Comparison of ENCODE assay signal across 13 cellular contexts in the genomic region with DNA sequence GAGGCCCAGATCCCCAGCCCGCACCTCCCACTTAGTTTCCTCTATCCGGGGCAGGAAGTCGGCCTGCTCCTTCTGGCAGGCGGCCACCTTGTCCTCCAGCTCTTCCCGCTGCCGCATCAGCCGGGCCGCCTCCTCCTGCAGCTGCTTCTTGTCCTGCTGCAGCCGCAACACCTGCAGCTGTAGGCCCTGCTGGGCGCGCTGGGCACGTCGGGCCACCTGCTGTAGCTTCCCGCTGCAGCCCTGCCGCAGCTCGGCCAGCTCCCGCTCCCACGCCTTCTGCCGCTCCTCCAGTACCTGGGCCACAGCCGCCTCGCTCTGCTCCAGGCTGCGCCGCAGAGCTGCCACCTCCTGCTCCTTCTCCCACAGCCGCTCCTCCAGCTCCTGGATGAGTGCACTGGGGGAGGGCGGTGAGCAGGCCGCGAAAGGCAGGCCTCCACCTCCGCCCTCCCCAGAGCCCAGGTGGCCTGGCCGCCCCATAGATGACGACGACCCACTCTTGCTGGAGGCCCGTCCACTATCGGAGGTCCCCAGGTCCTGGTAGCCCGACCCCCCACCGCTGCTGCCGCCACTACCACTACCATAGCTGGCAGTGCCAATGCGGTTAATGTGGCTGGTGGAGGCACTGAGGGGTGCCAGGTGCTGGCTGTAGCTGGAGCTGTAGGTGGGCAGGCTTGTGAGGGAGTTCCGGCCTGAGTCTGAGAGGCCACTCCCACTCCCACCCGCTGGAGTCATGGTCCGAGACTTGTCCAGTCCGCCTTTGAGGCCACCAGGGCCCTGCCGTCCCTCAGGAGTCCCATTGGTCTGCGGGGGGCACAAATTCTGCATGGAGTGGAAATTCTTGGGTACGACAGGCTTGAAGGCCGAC. TPM values are rescaled to one million over a fixed set of nuclear protein-coding genes. Genes with fewer than 3 reads are reported as not detected.
A peak's percentile ranks its signal among the peaks of the same experiment; 100 is the strongest.
DNase-seq lines count a peak whose midpoint lies in the region; ATAC-seq and TF ChIP-seq lines count a peak whose summit lies in the region.
"Had no signal": no experiment of that assay in that cellular context is flagged by ENCODE, and none has a peak within 500 bp of the region (broad histone marks: within the 10 kb centered on the region; RNA-seq: fewer than 3 reads in every experiment).

No MANE protein-coding gene starts in this region.

- H3K27me3 Mint-ChIP-seq in nephron progenitor cell (ENCODE audit: low read depth, poor library complexity), result peaks cover 42% of the 10 kb centered on the region
- H3K27me3 Mint-ChIP-seq: brain had no signal

- peaks cover 10% of the 10 kb centered on the region for H3K27me3 ChIP-seq in HL-60 (ENCODE audit: insufficient read depth, poor library complexity, severe bottlenecking)

- DNase-seq in AG08396 (ENCODE audit: low spot score), result peak; percentile 61
- DNase-seq in HL-60 (ENCODE audit: low read depth in 1 of 2, low spot score in 1 of 2), result peak; percentile 59 to 64
- peak; percentile 61 for DNase-seq in SK-N-DZ (ENCODE audit: low spot score)
- peak; percentile 58 for DNase-seq in iris pigment epithelial cell (ENCODE audit: low read depth)
- no peak for DNase-seq in COLO829 (ENCODE audit: low spot score)
- no peak for DNase-seq in H4 (ENCODE audit: low spot score)
- no peak for DNase-seq in nephron progenitor cell
- DNase-seq: activated B cell treated with CpG ODN at 0.5 μM for 24 hours; CD8-positive, alpha-beta T cell; NCI-H1105 treated with DMSO at 0.1 percent for 48 hours had no signal

- H3K27ac ChIP-seq in HL-60 (replicated peaks), result no peak overlapping the region

- no peak overlapping the region for H3K27ac Mint-ChIP-seq in nephron progenitor cell
- H3K27ac Mint-ChIP-seq: activated B cell treated with CpG ODN at 0.5 μM for 24 hours; brain; CD8-positive, alpha-beta T cell had no signal

- H3K36me3 Mint-ChIP-seq in nephron progenitor cell (ENCODE audit: low read depth), result no peaks in the 10 kb centered on the region
- H3K36me3 Mint-ChIP-seq: brain; CD8-positive, alpha-beta T cell had no signal

- no peaks in the 10 kb centered on the region for H3K9me3 Mint-ChIP-seq in nephron progenitor cell
- H3K9me3 Mint-ChIP-seq: activated B cell treated with CpG ODN at 0.5 μM for 24 hours; brain; CD8-positive, alpha-beta T cell had no signal

- no peak overlapping the region for H3K4me3 Mint-ChIP-seq in nephron progenitor cell
- H3K4me3 Mint-ChIP-seq: activated B cell treated with CpG ODN at 0.5 μM for 24 hours, brain had no signal

- no peak for ATAC-seq in GM19467 (IDR thresholded peaks at IDR 0.05; ENCODE audit: unreplicated experiment)
- ATAC-seq: CD8-positive, alpha-beta T cell had no signal

- TF ChIP-seq CTCF in HL-60 (IDR thresholded peaks at IDR 0.05; ENCODE audit: insufficient read depth, low read length), result no peak
- TF ChIP-seq CTCF in nephron progenitor cell (IDR thresholded peaks at IDR 0.05), result no peak

- H3K4me3 ChIP-seq in HL-60 (replicated peaks; ENCODE audit: insufficient read depth, low read length), result no peak overlapping the region
- H3K4me3 ChIP-seq: smooth muscle cell had no signal

- H3K4me1 Mint-ChIP-seq in nephron progenitor cell, result peaks cover 21% of the 10 kb centered on the region

RNA-seq across cellular contexts. Expression of gene FASTKD5, which starts 6.0 kb away (rescaled TPM):
- 29.1 and 34.6 TPM in 2 replicates for polyA plus RNA-seq in SK-N-DZ (2014; cell fraction: cytosol; rRNA removed)
- polyA plus RNA-seq in SK-N-DZ (2014; cell fraction: nucleus; rRNA removed), result 17.1 and 19.9 TPM in 2 replicates
- 21.8 and 23.1 TPM in 2 replicates for total RNA-seq in H4 (2014; rRNA removed; shearing (Covaris generic))

RNA-seq across cellular contexts. Expression of gene UBOX5, which starts 6.0 kb away (rescaled TPM):
- polyA plus RNA-seq in SK-N-DZ (2014; cell fraction: cytosol; rRNA removed), result 2.9 and 3.3 TPM in 2 replicates
- 2.0 and 2.5 TPM in 2 replicates for polyA plus RNA-seq in SK-N-DZ (2014; cell fraction: nucleus; rRNA removed)
- 1.7 and 2.3 TPM in 2 replicates for total RNA-seq in H4 (2014; rRNA removed; shearing (Covaris generic))

RNA-seq across cellular contexts. Expression of gene LZTS3, which starts 7.6 kb away (rescaled TPM):
- polyA plus RNA-seq in SK-N-DZ (2014; cell fraction: cytosol; rRNA removed), result 5.2 and 10.5 TPM in 2 replicates
- 14.7 and 18.2 TPM in 2 replicates for polyA plus RNA-seq in SK-N-DZ (2014; cell fraction: nucleus; rRNA removed)
- total RNA-seq in H4 (2014; rRNA removed; shearing (Covaris generic)), result 1.7 and 2.0 TPM in 2 replicates

RNA-seq across cellular contexts. Expression of gene DDRGK1, which starts 38.8 kb away (rescaled TPM):
- 47.6 and 91.3 TPM in 2 replicates for polyA plus RNA-seq in SK-N-DZ (2014; cell fraction: cytosol; rRNA removed)
- 59.5 and 66.3 TPM in 2 replicates for polyA plus RNA-seq in SK-N-DZ (2014; cell fraction: nucleus; rRNA removed)
- total RNA-seq in H4 (2014; rRNA removed; shearing (Covaris generic)), result 37.1 and 46.2 TPM in 2 replicates

RNA-seq across cellular contexts. Expression of gene ITPA, which starts 43.6 kb away (rescaled TPM):
- 87.5 and 88.9 TPM in 2 replicates for polyA plus RNA-seq in SK-N-DZ (2014; cell fraction: cytosol; rRNA removed)
- 119 and 121 TPM in 2 replicates for polyA plus RNA-seq in SK-N-DZ (2014; cell fraction: nucleus; rRNA removed)
- 55.6 and 70.1 TPM in 2 replicates for total RNA-seq in H4 (2014; rRNA removed; shearing (Covaris generic))

Comparison
In these comparisons a context has a peak if more than half of its experiments do, and no peak if none do; other contexts are left out.
1. DNase-seq: peak in AG08396 (single experiment), HL-60 (2 of 2), SK-N-DZ (single experiment) and iris pigment epithelial cell (single experiment); none in COLO829 (single experiment), H4 (single experiment) and nephron progenitor cell (single experiment).